In genomic region chr2:71938659-71939587, GRCh38 we compare ENCODE assay signal across 21 cellular contexts.
DNase-seq lines count a peak whose midpoint lies in the region; ATAC-seq and TF ChIP-seq lines count a peak whose summit lies in the region.
"Had no signal": no experiment of that assay in that cellular context is flagged by ENCODE, and none has a peak within 500 bp of the region (broad histone marks: within the 10 kb centered on the region; RNA-seq: fewer than 3 reads in every experiment).

No MANE protein-coding gene starts in this region.

- H3K4me1 Mint-ChIP-seq in T-helper 17 cell (peaks cover 2% of the 10 kb centered on the region), neural crest cell (peaks cover 2% of the 10 kb centered on the region)

- ATAC-seq in activated naive CD4-positive, alpha-beta T cell treated with anti-CD3 and anti-CD28 coated beads, Interleukin-2, amount 50 U/mL, for 72 hours = no peak
- ATAC-seq in T-helper 17 cell = no peak
- no peak for ATAC-seq in upper lobe of right lung
- no peak for ATAC-seq in GM18517 (IDR thresholded peaks at IDR 0.05; ENCODE audit: unreplicated experiment)
- no peak for ATAC-seq in right lobe of liver
- ATAC-seq: GM23338 had no signal

- H3K4me1 ChIP-seq in upper lobe of right lung (no peaks in the 10 kb centered on the region), right lobe of liver (peaks cover 0 to 64% (median 0%) of the 10 kb centered on the region in 4 donors)
- H3K4me1 ChIP-seq: adrenal gland, breast epithelium had no signal

- no peaks in the 10 kb centered on the region for H3K9me3 Mint-ChIP-seq in activated naive CD4-positive, alpha-beta T cell treated with anti-CD3 and anti-CD28 coated beads, Interleukin-2, amount 50 U/mL, for 72 hours
- no peaks in the 10 kb centered on the region for H3K9me3 Mint-ChIP-seq in neural crest cell
- H3K9me3 Mint-ChIP-seq: GM23338 had no signal

- H3K4me3 Mint-ChIP-seq in T-helper 17 cell (peak overlapping the region; percentile 39), neural crest cell (no peak overlapping the region)
- H3K4me3 Mint-ChIP-seq: CD14-positive monocyte, GM23338 had no signal

- WGBS in right lobe of liver (ENCODE audit: insufficient coverage, low coverage, low lambda C conversion rate, missing lambda C conversion rate) = 87% methylated on average over 6 of the region's 13 CpGs

- H3K27ac ChIP-seq in upper lobe of right lung = no peak overlapping the region
- no peak overlapping the region for H3K27ac ChIP-seq in right lobe of liver
- H3K27ac ChIP-seq: adrenal gland, breast epithelium, heart right ventricle, Peyer's patch had no signal

- TF ChIP-seq CTCF in neural crest cell (conservative IDR thresholded peaks at IDR 0.05) (no peak), upper lobe of right lung (IDR thresholded peaks at IDR 0.05) (no peak), right lobe of liver (IDR thresholded peaks at IDR 0.05) (no peak)

- no peak overlapping the region for H3K4me3 ChIP-seq in upper lobe of right lung
- H3K4me3 ChIP-seq in right lobe of liver = no peak overlapping the region
- H3K4me3 ChIP-seq: adrenal gland, breast epithelium, GM23338, heart right ventricle, Peyer's patch had no signal

- peak overlapping the region; percentile 32 to 66 for H3K27ac Mint-ChIP-seq in activated naive CD4-positive, alpha-beta T cell treated with anti-CD3 and anti-CD28 coated beads, Interleukin-2, amount 50 U/mL, for 72 hours
- no peak overlapping the region for H3K27ac Mint-ChIP-seq in T-helper 17 cell
- H3K27ac Mint-ChIP-seq in neural crest cell (ENCODE audit: unreplicated experiment) = no peak overlapping the region
- H3K27ac Mint-ChIP-seq: CD14-positive monocyte, GM23338 had no signal

- intact Hi-C loops in upper lobe of right lung (cut with DNase I) = no loop called here
- intact Hi-C loops in right lobe of liver (cut with DNase I) = no loop called here

- DNase-seq in activated naive CD4-positive, alpha-beta T cell treated with anti-CD3 and anti-CD28 coated beads, Interleukin-2, amount 50 U/mL, for 72 hours (ENCODE audit: low spot score in 2 of 2) = peak in 1 of 2 donors; percentile 18
- DNase-seq in activated naive CD4-positive, alpha-beta T cell treated with anti-CD3 and anti-CD28 coated beads, Interleukin-2, amount 50 U/mL, for 16 hours = no peak
- no peak for DNase-seq in T-helper 17 cell
- DNase-seq in neural crest cell (ENCODE audit: low read depth, low spot score) = peak; percentile 0
- peak; percentile 45 for DNase-seq in upper lobe of right lung
- DNase-seq in NCI-H774 (lab: John Stamatoyannopoulos, UW) = no peak
- DNase-seq in right lobe of liver = no peak
- DNase-seq: dermis blood vessel endothelial cell; GDM1; heart right ventricle; KBM-7; NCI-H1930; NCI-H345; NK-92 treated with Interleukin-12 subunit alpha and Interleukin-12 subunit beta, amount 100 ng/mL, for 24 hours; Peyer's patch; substantia nigra had no signal

- no peaks in the 10 kb centered on the region for H3K36me3 Mint-ChIP-seq in activated naive CD4-positive, alpha-beta T cell treated with anti-CD3 and anti-CD28 coated beads, Interleukin-2, amount 50 U/mL, for 72 hours
- peaks cover 3% of the 10 kb centered on the region for H3K36me3 Mint-ChIP-seq in T-helper 17 cell (ENCODE audit: low read depth)
- H3K36me3 Mint-ChIP-seq in neural crest cell (ENCODE audit: low read depth) = no peaks in the 10 kb centered on the region
- H3K36me3 Mint-ChIP-seq: CD14-positive monocyte had no signal

- H3K27me3 Mint-ChIP-seq in T-helper 17 cell = peaks cover 20% of the 10 kb centered on the region
- H3K27me3 Mint-ChIP-seq in neural crest cell (ENCODE audit: low read depth) = no peaks in the 10 kb centered on the region

- H3K36me3 ChIP-seq in upper lobe of right lung (no peaks in the 10 kb centered on the region), right lobe of liver (no peaks in the 10 kb centered on the region)
- H3K36me3 ChIP-seq: adrenal gland, breast epithelium, heart right ventricle, Peyer's patch had no signal

- H3K9me3 ChIP-seq in T-helper 17 cell (ENCODE audit: control insufficient read depth, low read length, poor library complexity, severe bottlenecking) = no peaks in the 10 kb centered on the region
- no peaks in the 10 kb centered on the region for H3K9me3 ChIP-seq in upper lobe of right lung
- H3K9me3 ChIP-seq in right lobe of liver = no peaks in the 10 kb centered on the region
- H3K9me3 ChIP-seq: adrenal gland, breast epithelium, heart right ventricle, Peyer's patch had no signal

- TF ChIP-seq POLR2A in right lobe of liver (IDR thresholded peaks at IDR 0.05) = no peak

- H3K27me3 ChIP-seq in upper lobe of right lung (no peaks in the 10 kb centered on the region), right lobe of liver (no peaks in the 10 kb centered on the region)
- H3K27me3 ChIP-seq: adrenal gland, breast epithelium, Peyer's patch had no signal

Comparison
In these comparisons a context has a peak if more than half of its experiments do, and no peak if none do; other contexts are left out.
1. DNase-seq: peak in neural crest cell (single experiment) and upper lobe of right lung (single experiment); none in activated naive CD4-positive, alpha-beta T cell treated with anti-CD3 and anti-CD28 coated beads, Interleukin-2, amount 50 U/mL, for 16 hours (single experiment), T-helper 17 cell (0 of 3), NCI-H774 (single experiment) and right lobe of liver (0 of 3).
2. H3K27ac Mint-ChIP-seq: peak in activated naive CD4-positive, alpha-beta T cell treated with anti-CD3 and anti-CD28 coated beads, Interleukin-2, amount 50 U/mL, for 72 hours (2 of 2); none in T-helper 17 cell (single experiment) and neural crest cell (single experiment).